In the genomic region with DNA sequence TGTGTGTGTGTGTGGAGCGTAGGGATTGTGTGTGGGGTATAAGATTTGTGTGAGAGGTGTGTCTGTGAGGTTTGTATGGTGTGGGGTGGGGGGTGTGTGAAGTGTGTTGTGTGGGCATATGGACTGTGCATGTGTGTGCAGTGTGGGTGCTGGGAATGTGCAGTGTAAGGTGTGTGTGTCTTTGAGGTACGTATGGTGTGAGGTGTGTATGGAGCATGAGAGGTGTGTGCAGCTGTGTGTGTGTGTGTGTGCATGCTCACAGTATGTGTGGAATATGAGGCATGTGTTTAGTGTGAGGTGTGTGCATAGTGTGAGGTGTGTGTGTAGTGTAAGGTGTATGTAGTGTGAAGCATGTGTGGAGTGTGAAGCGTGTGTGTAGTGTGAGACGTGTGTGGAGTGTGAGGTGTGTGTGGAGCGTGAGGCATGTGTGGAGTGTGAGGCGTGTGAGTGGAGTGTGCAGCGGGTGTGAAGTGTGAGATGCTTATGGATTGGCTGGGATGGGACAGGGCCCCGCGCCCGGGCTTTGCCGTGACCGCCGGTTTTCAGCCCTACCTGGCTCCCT, we compare ENCODE assay signal across 1 cellular context.
TF ChIP-seq lines count a peak whose summit lies in the region.

No MANE protein-coding gene starts in this region.

TF ChIP-seq in HEK293, 187 proteins besides CTCF, POLR2A, EP300 and RAD21 (continued from another document):
- TF ChIP-seq, protein P1, sequence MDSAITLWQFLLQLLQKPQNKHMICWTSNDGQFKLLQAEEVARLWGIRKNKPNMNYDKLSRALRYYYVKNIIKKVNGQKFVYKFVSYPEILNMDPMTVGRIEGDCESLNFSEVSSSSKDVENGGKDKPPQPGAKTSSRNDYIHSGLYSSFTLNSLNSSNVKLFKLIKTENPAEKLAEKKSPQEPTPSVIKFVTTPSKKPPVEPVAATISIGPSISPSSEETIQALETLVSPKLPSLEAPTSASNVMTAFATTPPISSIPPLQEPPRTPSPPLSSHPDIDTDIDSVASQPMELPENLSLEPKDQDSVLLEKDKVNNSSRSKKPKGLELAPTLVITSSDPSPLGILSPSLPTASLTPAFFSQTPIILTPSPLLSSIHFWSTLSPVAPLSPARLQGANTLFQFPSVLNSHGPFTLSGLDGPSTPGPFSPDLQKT (IDR thresholded peaks at IDR 0.05; ENCODE audit: borderline replicate concordance, low read depth, low read length) = no peak
- no peak for TF ChIP-seq ZBTB17 (tag by site-specific recombination; IDR thresholded peaks at IDR 0.05)
